8 cellular contexts compared by ENCODE assay signal in genomic region chr5:141635646-141636045, GRCh38. TPM values are rescaled to one million over a fixed set of nuclear protein-coding genes. Genes with fewer than 3 reads are reported as not detected.
DNase-seq lines count a peak whose midpoint lies in the region; ATAC-seq and TF ChIP-seq lines count a peak whose summit lies in the region.

No MANE protein-coding gene starts in this region.

- peak overlapping the region in 2 of 12 donors; percentile 69 to 71 for H3K27ac ChIP-seq in heart left ventricle
- no peak overlapping the region for H3K27ac ChIP-seq in mesendoderm (ENCODE audit: low read depth, low read length)
- no peak overlapping the region for H3K27ac ChIP-seq in urinary bladder (ENCODE audit: low read depth)

- in situ Hi-C loops in astrocyte of the spinal cord (cut with HindIII; ENCODE audit: low sequenced_read_pairs): no loop called here

- intact Hi-C loops in heart left ventricle (cut with DNase I) (no loop called here), Right ventricle myocardium inferior (cut with DNase I) (loop anchor here (1.0 kb wide), 1 partner anchor 16 kb away; no protein-coding TSS in a partner anchor)

- H3K79me2 ChIP-seq in mesendoderm (ENCODE audit: control insufficient read depth, insufficient read depth, low read length): peaks cover 27% of the 10 kb centered on the region

- ATAC-seq in heart left ventricle (no peak), Right ventricle myocardium inferior (no peak)

- peaks cover 15% of the 10 kb centered on the region for H3K79me1 ChIP-seq in mesendoderm (ENCODE audit: low read length)

- H3K4me2 ChIP-seq in mesendoderm (ENCODE audit: low read length): peak overlapping the region; percentile 51

- peaks cover 0 to 36% (median 8%) of the 10 kb centered on the region in 9 donors for H3K36me3 ChIP-seq in heart left ventricle
- H3K36me3 ChIP-seq in mesendoderm (ENCODE audit: control insufficient read depth, insufficient read depth, low read length): no peaks in the 10 kb centered on the region
- H3K36me3 ChIP-seq in urinary bladder (ENCODE audit: insufficient read depth): no peaks in the 10 kb centered on the region

- TF ChIP-seq CTCF in heart left ventricle (IDR thresholded peaks at IDR 0.05): no peak
- TF ChIP-seq CTCF in astrocyte of the spinal cord (IDR thresholded peaks at IDR 0.05; ENCODE audit: low read depth, low read length): no peak

- H3K27me3 ChIP-seq in heart left ventricle: no peaks in the 10 kb centered on the region
- H3K27me3 ChIP-seq in mesendoderm (ENCODE audit: insufficient read depth, low read length, poor library complexity): no peaks in the 10 kb centered on the region

- H2BK5ac ChIP-seq in mesendoderm (ENCODE audit: low read length): no peak overlapping the region

- H2BK120ac ChIP-seq in mesendoderm (ENCODE audit: low read depth, low read length): no peak overlapping the region

- no peak overlapping the region for H3K18ac ChIP-seq in mesendoderm (ENCODE audit: low read length)

- H3K9ac ChIP-seq in mesendoderm (ENCODE audit: low read length): peak overlapping the region; percentile 88

- TF ChIP-seq POLR2A in heart left ventricle (IDR thresholded peaks at IDR 0.05): no peak

- H4K8ac ChIP-seq in mesendoderm (ENCODE audit: low read depth, low read length): no peak overlapping the region

- H4K5ac ChIP-seq in mesendoderm (ENCODE audit: low read length): no peak overlapping the region

- DNase-seq in heart left ventricle: no peak
- DNase-seq in Right ventricle myocardium inferior (ENCODE audit: missing footprints): no peak
- no peak for DNase-seq in astrocyte of the spinal cord (ENCODE audit: low read depth, low spot score)
- DNase-seq in mesendoderm: no peak
- no peak for DNase-seq in islet precursor cell
- no peak for DNase-seq in MV-4-11 (lab: John Stamatoyannopoulos, UW)
- no peak for DNase-seq in NCI-H146 treated with DMSO at 0.1 percent for 48 hours (lab: John Stamatoyannopoulos, UW; ENCODE audit: unreplicated experiment)

- no peak overlapping the region for H2BK15ac ChIP-seq in mesendoderm (replicated peaks; ENCODE audit: low read depth)

- WGBS in heart left ventricle, 4 donors: 70 to 77% (median 72%) methylated on average over 7 of the region's 7 CpGs
- WGBS in mesendoderm (ENCODE audit: extremely low coverage, insufficient coverage, low lambda C conversion rate): no CpG with 5 or more reads among the region's 7 CpGs
- 39% methylated on average over 7 of the region's 7 CpGs for WGBS in urinary bladder

- peak overlapping the region; percentile 45 to 97 (median 78) for H3K4me3 ChIP-seq in heart left ventricle
- peak overlapping the region; percentile 92 for H3K4me3 ChIP-seq in astrocyte of the spinal cord (ENCODE audit: low read depth, low read length)
- H3K4me3 ChIP-seq in mesendoderm (ENCODE audit: low read length): peak overlapping the region; percentile 80
- H3K4me3 ChIP-seq in urinary bladder (ENCODE audit: low read depth, low read length): peak overlapping the region; percentile 76

- H3K4ac ChIP-seq in mesendoderm (ENCODE audit: low read depth, low read length): no peak overlapping the region

- peaks cover 3 to 49% (median 24%) of the 10 kb centered on the region in 12 donors for H3K4me1 ChIP-seq in heart left ventricle
- H3K4me1 ChIP-seq in mesendoderm (ENCODE audit: control insufficient read depth, low read depth, low read length): no peaks in the 10 kb centered on the region
- H3K4me1 ChIP-seq in urinary bladder (ENCODE audit: insufficient read depth): no peaks in the 10 kb centered on the region

- H3K23ac ChIP-seq in mesendoderm (ENCODE audit: low read length): no peak overlapping the region

- H3K56ac ChIP-seq in mesendoderm (ENCODE audit: low read length): peak overlapping the region; percentile 94

- H3K9me3 ChIP-seq in heart left ventricle: no peaks in the 10 kb centered on the region

- no peak overlapping the region for H2AK5ac ChIP-seq in mesendoderm (ENCODE audit: low read length)

RNA-seq across cellular contexts. Expression of gene HDAC3, which starts 1.0 kb away (rescaled TPM):
- total RNA-seq in heart left ventricle (10 to 100 TPM; 24.5 to 39.0 (median 32.2) TPM), Right ventricle myocardium inferior (29.9 TPM), urinary bladder (36.3 TPM)
- polyA plus RNA-seq in heart left ventricle (10 to 100 TPM; 33.3 TPM), urinary bladder (45.3 TPM)
- polyA plus RNA-seq in mesendoderm (2013, experiment 1 of 2): 65.6 TPM
- polyA plus RNA-seq in mesendoderm (2013, experiment 2 of 2): 64.3 TPM

RNA-seq across cellular contexts. Expression of gene RELL2, which starts 1.2 kb away (rescaled TPM):
- 1 to 10 TPM in 3 of 9 donors, under 1 TPM in 6; 0.25 to 2.5 (median 0.65) TPM for total RNA-seq in heart left ventricle
- 1 to 10 TPM in 1 of 2 donors, under 1 TPM in 1; 0.88 to 2.7 TPM for polyA plus RNA-seq in heart left ventricle
- total RNA-seq in Right ventricle myocardium inferior: 0.78 TPM
- polyA plus RNA-seq in mesendoderm (2013, experiment 1 of 2): 4.3 TPM
- polyA plus RNA-seq in mesendoderm (2013, experiment 2 of 2): 4.2 TPM
- total RNA-seq in urinary bladder: 0.53 TPM
- polyA plus RNA-seq in urinary bladder: 3.0 TPM

RNA-seq across cellular contexts. Expression of gene FCHSD1, which starts 15.6 kb away (rescaled TPM):
- total RNA-seq in heart left ventricle (1 to 10 TPM; 1.2 to 8.8 (median 2.3) TPM), Right ventricle myocardium inferior (4.5 TPM), urinary bladder (14.4 TPM)
- polyA plus RNA-seq in heart left ventricle (1 to 10 TPM; 2.5 to 2.9 TPM), urinary bladder (15.6 TPM)
- 7.9 TPM for polyA plus RNA-seq in mesendoderm (2013, experiment 1 of 2)
- 8.7 TPM for polyA plus RNA-seq in mesendoderm (2013, experiment 2 of 2)

RNA-seq across cellular contexts. Expression of gene DIAPH1, which starts 16.8 kb away (rescaled TPM):
- total RNA-seq in heart left ventricle (100 to 1,000 TPM in 1 of 9 donors, 10 to 100 TPM in 8; 38.8 to 137 (median 61.5) TPM), Right ventricle myocardium inferior (36.1 TPM), urinary bladder (18.1 TPM)
- polyA plus RNA-seq in heart left ventricle (10 to 100 TPM; 29.9 to 79.6 TPM), urinary bladder (30.3 TPM)
- 75.1 TPM for polyA plus RNA-seq in mesendoderm (2013, experiment 1 of 2)
- polyA plus RNA-seq in mesendoderm (2013, experiment 2 of 2): 72.9 TPM

RNA-seq across cellular contexts. Expression of gene ARAP3, which starts 46.4 kb away (rescaled TPM):
- 10 to 100 TPM in 6 of 9 donors, 1 to 10 TPM in 3; 8.9 to 20.5 (median 13.8) TPM for total RNA-seq in heart left ventricle
- 10 to 100 TPM; 13.0 to 15.8 TPM for polyA plus RNA-seq in heart left ventricle
- total RNA-seq in Right ventricle myocardium inferior: 14.7 TPM
- 8.7 TPM for polyA plus RNA-seq in mesendoderm (2013, experiment 1 of 2)
- polyA plus RNA-seq in mesendoderm (2013, experiment 2 of 2): 8.7 TPM
- 9.8 TPM for total RNA-seq in urinary bladder
- polyA plus RNA-seq in urinary bladder: 11.7 TPM
